Comparison of ENCODE assay signal across 17 cellular contexts in the genomic region with DNA sequence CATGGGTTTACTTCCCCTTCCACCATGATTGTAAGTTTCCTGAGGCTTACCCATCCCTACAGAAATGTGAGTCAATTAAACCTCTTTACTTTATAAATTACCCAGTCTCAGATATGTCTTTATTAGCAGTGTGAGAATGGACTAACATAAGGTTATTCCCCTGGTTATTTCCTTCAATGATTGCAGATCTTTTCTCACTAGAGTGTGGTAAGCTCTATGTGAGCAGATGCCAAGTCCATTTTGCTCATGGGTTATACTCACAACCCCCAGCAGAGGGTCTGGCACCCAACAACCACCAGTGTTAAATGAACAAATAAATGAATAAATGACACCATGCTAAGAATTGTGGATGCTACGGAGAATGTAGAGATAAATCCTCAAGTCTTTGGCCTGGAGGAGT.
"Had no signal": no experiment of that assay in that cellular context is flagged by ENCODE, and none has a peak within 500 bp of the region (broad histone marks: within the 10 kb centered on the region; RNA-seq: fewer than 3 reads in every experiment).

No MANE protein-coding gene starts in this region.

- H3K4me1 ChIP-seq: lower lobe of right lung, right lobe of liver, testis, upper lobe of left lung had no signal

- FAIRE-seq: small intestine had no signal

- H3K9me3 ChIP-seq: lower lobe of right lung, right lobe of liver, testis, upper lobe of left lung had no signal

- DNase-seq: activated CD4-positive, alpha-beta T cell treated with anti-CD3 and anti-CD28 coated beads, Interleukin-2, amount 50 U/mL, for 48 hours; activated gamma-delta T cell treated with Interleukin-2 at 50 U/mL for 16 hours; activated T-cell treated with anti-CD3 and anti-CD28 coated beads for 4 hours; foreskin fibroblast; hippocampal formation; islet precursor cell; left colon; lower lobe of right lung; right lobe of liver; small intestine; stimulated activated CD4-positive, alpha-beta T cell treated with anti-CD3 and anti-CD28 coated beads, Interleukin-4, amount 100 ng/mL, for 24 hours; T-helper 1 cell; T1000; testis; upper lobe of left lung had no signal

- H3K36me3 ChIP-seq: lower lobe of right lung, right lobe of liver, upper lobe of left lung had no signal

- H3K27me3 ChIP-seq: right lobe of liver, testis, upper lobe of left lung had no signal

- H3K4me3 ChIP-seq: lower lobe of right lung, right lobe of liver, testis, upper lobe of left lung had no signal

- H3K27ac ChIP-seq: epithelial cell of prostate, lower lobe of right lung, right lobe of liver, testis, upper lobe of left lung had no signal

- ATAC-seq: left colon; lower lobe of right lung; right lobe of liver; stimulated activated memory B cell treated with anti-CD40 and anti-IgM and Interleukin-4, amounts not matched to agents 10 μg/mL and 1 μg/mL and 100 μg/mL, for 72 hours had no signal
